Comparison of ENCODE assay signal across 1 cellular context in the genomic region with DNA sequence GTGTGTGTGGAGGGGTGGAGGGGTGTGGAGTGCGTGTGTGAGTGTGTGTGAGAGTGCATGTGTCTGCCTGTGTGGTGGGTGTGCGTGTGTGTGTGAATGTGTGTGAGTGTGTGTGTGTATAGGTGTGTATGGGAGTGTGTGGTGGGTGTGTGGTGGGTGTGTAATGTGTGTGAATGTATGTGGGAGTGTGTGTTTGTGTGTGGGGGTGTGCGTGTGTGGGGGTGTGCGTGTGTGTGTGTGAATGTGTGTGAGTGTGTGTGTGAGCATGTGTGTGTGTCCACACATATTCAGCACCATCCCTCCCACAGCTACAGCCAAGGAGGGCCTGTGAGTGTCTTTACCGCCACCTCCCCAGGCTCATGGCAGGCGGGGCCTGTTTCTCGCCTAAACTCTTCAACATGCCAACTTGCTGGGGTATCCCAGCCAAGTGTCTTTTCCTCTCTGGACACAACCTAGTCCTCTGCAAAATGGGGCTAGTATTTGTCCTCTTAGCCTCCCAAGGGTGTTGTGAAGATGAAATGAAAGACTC.
TF ChIP-seq lines count a peak whose summit lies in the region.

No MANE protein-coding gene starts in this region.

TF ChIP-seq in HepG2, 621 proteins besides CTCF, POLR2A, EP300 and RAD21:
- TF ChIP-seq NAIF1 (CRISPR knock-in tag; IDR thresholded peaks at IDR 0.05; ENCODE audit: borderline replicate concordance) (no peak), HDAC1 (CRISPR knock-in tag; IDR thresholded peaks at IDR 0.05) (no peak), MAZ (IDR thresholded peaks at IDR 0.05; ENCODE audit: borderline replicate concordance, low read depth, low read length) (no peak), MAZ (CRISPR knock-in tag; IDR thresholded peaks at IDR 0.05; ENCODE audit: low read depth) (no peak), ZNF790 (CRISPR knock-in tag; IDR thresholded peaks at IDR 0.05; ENCODE audit: borderline replicate concordance) (no peak), ELF1 (CRISPR knock-in tag; IDR thresholded peaks at IDR 0.05) (no peak)
- TF ChIP-seq, protein P1, sequence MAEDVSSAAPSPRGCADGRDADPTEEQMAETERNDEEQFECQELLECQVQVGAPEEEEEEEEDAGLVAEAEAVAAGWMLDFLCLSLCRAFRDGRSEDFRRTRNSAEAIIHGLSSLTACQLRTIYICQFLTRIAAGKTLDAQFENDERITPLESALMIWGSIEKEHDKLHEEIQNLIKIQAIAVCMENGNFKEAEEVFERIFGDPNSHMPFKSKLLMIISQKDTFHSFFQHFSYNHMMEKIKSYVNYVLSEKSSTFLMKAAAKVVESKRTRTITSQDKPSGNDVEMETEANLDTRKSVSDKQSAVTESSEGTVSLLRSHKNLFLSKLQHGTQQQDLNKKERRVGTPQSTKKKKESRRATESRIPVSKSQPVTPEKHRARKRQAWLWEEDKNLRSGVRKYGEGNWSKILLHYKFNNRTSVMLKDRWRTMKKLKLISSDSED (CRISPR knock-in tag; IDR thresholded peaks at IDR 0.05), result no peak
